16 cellular contexts compared by ENCODE assay signal in genomic region chr3:151395806-151396205, GRCh38. TPM values are rescaled to one million over a fixed set of nuclear protein-coding genes. Genes with fewer than 3 reads are reported as not detected.
DNase-seq lines count a peak whose midpoint lies in the region; ATAC-seq and TF ChIP-seq lines count a peak whose summit lies in the region.
"Had no signal": no experiment of that assay in that cellular context is flagged by ENCODE, and none has a peak within 500 bp of the region (broad histone marks: within the 10 kb centered on the region; RNA-seq: fewer than 3 reads in every experiment).

No MANE protein-coding gene starts in this region.

- H3K27me3 Mint-ChIP-seq in progenitor cell of endocrine pancreas, result no peaks in the 10 kb centered on the region
- no peaks in the 10 kb centered on the region for H3K27me3 Mint-ChIP-seq in endodermal cell (ENCODE audit: insufficient read depth)

- H3K36me3 ChIP-seq in GM23248 (ENCODE audit: low read depth) (no peaks in the 10 kb centered on the region), endodermal cell (ENCODE audit: control insufficient read depth, insufficient read depth, low read length) (peaks cover 8% of the 10 kb centered on the region)
- H3K36me3 ChIP-seq: ovary, spleen had no signal

- 3 to 6% methylated on average over 3 of the region's 3 CpGs for WGBS in GM23248 (ENCODE audit: low coverage in 1 of 2, low lambda C conversion rate in 2 of 2, missing lambda C conversion rate in 2 of 2), 2 experiments
- WGBS in endodermal cell (ENCODE audit: insufficient coverage in 1 of 2, insufficient read length in 1 of 2), 2 experiments, result 94 to 100% methylated on average over 1 to 3 of the region's 3 CpGs

- DNase-seq in GM23248, result peak; percentile 90
- peak; percentile 19 to 76 for DNase-seq in NOMO-1 (lab: John Stamatoyannopoulos, UW; ENCODE audit: unreplicated experiment in 2 of 2)
- DNase-seq in epithelial cell of esophagus (ENCODE audit: low read depth), result peak; percentile 94
- DNase-seq in omental fat pad (ENCODE audit: low spot score), result no peak
- DNase-seq in activated T-cell treated with anti-CD3 and anti-CD28 coated beads, Interleukin-2, amount 50 U/mL, for 1 hour, result no peak
- DNase-seq in progenitor cell of endocrine pancreas (ENCODE audit: low spot score, unreplicated experiment), result no peak
- no peak for DNase-seq in endodermal cell
- DNase-seq: activated CD4-positive, CD25-positive, alpha-beta regulatory T cell; activated naive CD8-positive, alpha-beta T cell treated with anti-CD3 and anti-CD28 coated beads, Interleukin-2, amount 10 ng/mL, durations not matched to agents 7 days and 5 days; CD4-positive, alpha-beta memory T cell; ovary; spleen; SW 1271 had no signal

- H3K79me2 ChIP-seq in GM23248 (ENCODE audit: insufficient read depth), result no peaks in the 10 kb centered on the region

- H3K9me3 Mint-ChIP-seq in progenitor cell of endocrine pancreas (ENCODE audit: low read depth) (peaks cover 3% of the 10 kb centered on the region), endodermal cell (peaks cover 1% of the 10 kb centered on the region)
- H3K9me3 Mint-ChIP-seq: activated naive CD8-positive, alpha-beta T cell treated with anti-CD3 and anti-CD28 coated beads, Interleukin-2, amount 10 ng/mL, durations not matched to agents 7 days and 5 days; CD4-positive, alpha-beta memory T cell; mesothelial cell of epicardium had no signal

- no peaks in the 10 kb centered on the region for H4K20me1 ChIP-seq in GM23248 (ENCODE audit: insufficient read depth)

- no peak overlapping the region for H3K27ac Mint-ChIP-seq in progenitor cell of endocrine pancreas
- H3K27ac Mint-ChIP-seq in endodermal cell, result no peak overlapping the region
- H3K27ac Mint-ChIP-seq: activated naive CD8-positive, alpha-beta T cell treated with anti-CD3 and anti-CD28 coated beads, Interleukin-2, amount 10 ng/mL, durations not matched to agents 7 days and 5 days; CD4-positive, alpha-beta memory T cell; mesothelial cell of epicardium had no signal

- no peak overlapping the region for H3K9ac ChIP-seq in GM23248
- H3K9ac ChIP-seq in endodermal cell (ENCODE audit: extremely low read depth, low read length, poor library complexity, severe bottlenecking), result no peak overlapping the region

- H3K4me3 ChIP-seq in GM23248 (no peak overlapping the region), epithelial cell of esophagus (ENCODE audit: low read length) (no peak overlapping the region), endodermal cell (ENCODE audit: low read length) (no peak overlapping the region)
- H3K4me3 ChIP-seq: ovary, spleen had no signal

- no peak overlapping the region for H2AFZ ChIP-seq in GM23248

- in situ Hi-C loops in GM23248 (cut with MboI), result no loop called here

- TF ChIP-seq CTCF in epithelial cell of esophagus (IDR thresholded peaks at IDR 0.05; ENCODE audit: insufficient read depth, low read depth, low read length, missing control alignments) (no peak), omental fat pad (IDR thresholded peaks at IDR 0.05) (no peak), progenitor cell of endocrine pancreas (IDR thresholded peaks at IDR 0.05; ENCODE audit: unreplicated experiment) (no peak), endodermal cell (conservative IDR thresholded peaks at IDR 0.05) (no peak)

- no peaks in the 10 kb centered on the region for H3K9me2 ChIP-seq in GM23248 (ENCODE audit: insufficient read depth)

- no peaks in the 10 kb centered on the region for H3K27me3 ChIP-seq in GM23248 (replicated peaks; ENCODE audit: insufficient read depth)
- no peaks in the 10 kb centered on the region for H3K27me3 ChIP-seq in endodermal cell (ENCODE audit: control insufficient read depth, insufficient read depth, low read length, poor library complexity, severe bottlenecking)
- H3K27me3 ChIP-seq: ovary, spleen had no signal

- H3F3A ChIP-seq in GM23248 (ENCODE audit: insufficient read depth), result peaks cover 6% of the 10 kb centered on the region

- H3K4me3 Mint-ChIP-seq in progenitor cell of endocrine pancreas (ENCODE audit: low read depth), result no peak overlapping the region
- H3K4me3 Mint-ChIP-seq in endodermal cell, result no peak overlapping the region
- H3K4me3 Mint-ChIP-seq: activated naive CD8-positive, alpha-beta T cell treated with anti-CD3 and anti-CD28 coated beads, Interleukin-2, amount 10 ng/mL, durations not matched to agents 7 days and 5 days; CD4-positive, alpha-beta memory T cell; mesothelial cell of epicardium had no signal

- no peak overlapping the region for H3K4me2 ChIP-seq in GM23248 (ENCODE audit: unreplicated experiment)

- H3K27ac ChIP-seq in GM23248 (0 out of 2 replicates have a peak overlapping the region, but pooled peaks have one; percentile 16), endodermal cell (ENCODE audit: low read depth, low read length) (no peak overlapping the region)
- H3K27ac ChIP-seq: ovary, spleen had no signal

- H3K36me3 Mint-ChIP-seq in progenitor cell of endocrine pancreas (ENCODE audit: insufficient read depth) (peaks cover 3% of the 10 kb centered on the region), endodermal cell (ENCODE audit: low read depth) (peaks cover 24% of the 10 kb centered on the region)
- H3K36me3 Mint-ChIP-seq: activated naive CD8-positive, alpha-beta T cell treated with anti-CD3 and anti-CD28 coated beads, Interleukin-2, amount 10 ng/mL, durations not matched to agents 7 days and 5 days; CD4-positive, alpha-beta memory T cell had no signal

- ATAC-seq in omental fat pad (ENCODE audit: low FRiP score) (peak; percentile 23), HG02981 (IDR thresholded peaks at IDR 0.05; ENCODE audit: unreplicated experiment) (no peak)

- peaks cover 18% of the 10 kb centered on the region for H3K4me1 ChIP-seq in GM23248 (ENCODE audit: insufficient read depth)
- no peaks in the 10 kb centered on the region for H3K4me1 ChIP-seq in endodermal cell (ENCODE audit: control insufficient read depth, insufficient read depth, low read length)

- H3K4me1 Mint-ChIP-seq in progenitor cell of endocrine pancreas (ENCODE audit: low read depth), result no peaks in the 10 kb centered on the region
- H3K4me1 Mint-ChIP-seq in endodermal cell, result peaks cover 3% of the 10 kb centered on the region
- H3K4me1 Mint-ChIP-seq: activated naive CD8-positive, alpha-beta T cell treated with anti-CD3 and anti-CD28 coated beads, Interleukin-2, amount 10 ng/mL, durations not matched to agents 7 days and 5 days; CD4-positive, alpha-beta memory T cell had no signal

- H3K9me3 ChIP-seq in GM23248 (ENCODE audit: low read depth) (no peaks in the 10 kb centered on the region), endodermal cell (ENCODE audit: control insufficient read depth, low read length) (no peaks in the 10 kb centered on the region)
- H3K9me3 ChIP-seq: ovary, spleen had no signal

RNA-seq across cellular contexts. Expression of gene P2RY12, which starts 11.3 kb away (rescaled TPM):
- total RNA-seq in GM23248 (2014; rRNA removed; shearing (Covaris generic)), result not detected in 2 replicates
- not detected in 2 replicates for polyA plus RNA-seq in GM23248 (2016; fragmentation: Nextera tagmentation; extraction: Ambion mirVana)
- total RNA-seq in omental fat pad, result 1 to 10 TPM; 5.2 to 8.3 (median 7.0) TPM
- total RNA-seq in progenitor cell of endocrine pancreas, result not detected in 2 replicates
- total RNA-seq in endodermal cell, result not detected
- polyA plus RNA-seq in endodermal cell (2013, experiment 1 of 2), result not detected
- not detected for polyA plus RNA-seq in endodermal cell (2013, experiment 2 of 2)
- total RNA-seq: activated naive CD8-positive, alpha-beta T cell treated with anti-CD3 and anti-CD28 coated beads, Interleukin-2, amount 10 ng/mL, durations not matched to agents 7 days and 5 days; CD4-positive, alpha-beta memory T cell; H1; mesothelial cell of epicardium had no signal
- polyA plus RNA-seq: CD4-positive, alpha-beta memory T cell; H1 had no signal

Comparison
In these comparisons a context has a peak if more than half of its experiments do, and no peak if none do; other contexts are left out.
1. DNase-seq: peak in GM23248 (single experiment), NOMO-1 (2 of 2) and epithelial cell of esophagus (single experiment); none in omental fat pad (single experiment), activated T-cell treated with anti-CD3 and anti-CD28 coated beads, Interleukin-2, amount 50 U/mL, for 1 hour (single experiment), progenitor cell of endocrine pancreas (single experiment) and endodermal cell (single experiment).